Comparison of ENCODE assay signal across 17 cellular contexts in genomic region chr1:5424802-5425201, GRCh38.
DNase-seq lines count a peak whose midpoint lies in the region; ATAC-seq and FAIRE-seq lines count a peak whose summit lies in the region.
"Had no signal": no experiment of that assay in that cellular context is flagged by ENCODE, and none has a peak within 500 bp of the region (broad histone marks: within the 10 kb centered on the region; RNA-seq: fewer than 3 reads in every experiment).

No MANE protein-coding gene starts in this region.

- no peak overlapping the region for H3K27ac Mint-ChIP-seq in naive thymus-derived CD4-positive, alpha-beta T cell
- H3K27ac Mint-ChIP-seq: activated CD4-positive, alpha-beta memory T cell treated with anti-CD3 and anti-CD28 coated beads, Interleukin-2, amount 10 ng/mL, durations not matched to agents 7 days and 5 days; activated T-cell treated with anti-CD3 and anti-CD28 coated beads, Interleukin-2, amount 50 U/mL, for 72 hours had no signal

- no peak overlapping the region for H3K4me3 Mint-ChIP-seq in naive thymus-derived CD4-positive, alpha-beta T cell
- H3K4me3 Mint-ChIP-seq: activated CD4-positive, alpha-beta memory T cell treated with anti-CD3 and anti-CD28 coated beads, Interleukin-2, amount 10 ng/mL, durations not matched to agents 7 days and 5 days; activated T-cell treated with anti-CD3 and anti-CD28 coated beads, Interleukin-2, amount 50 U/mL, for 72 hours had no signal

- H3K4ac ChIP-seq in mesendoderm (ENCODE audit: low read depth, low read length), result no peak overlapping the region

- no peaks in the 10 kb centered on the region for H3K79me2 ChIP-seq in mesendoderm (ENCODE audit: control insufficient read depth, insufficient read depth, low read length)

- peaks cover 15 to 43% (median 23%) of the 10 kb centered on the region in 7 donors for H3K4me1 Mint-ChIP-seq in naive thymus-derived CD4-positive, alpha-beta T cell

- H3K56ac ChIP-seq in mesendoderm (ENCODE audit: low read length), result no peak overlapping the region

- no peak overlapping the region for H3K23ac ChIP-seq in mesendoderm (ENCODE audit: low read length)

- H4K8ac ChIP-seq in mesendoderm (ENCODE audit: low read depth, low read length), result no peak overlapping the region

- H3K9me3 Mint-ChIP-seq in naive thymus-derived CD4-positive, alpha-beta T cell, result no peaks in the 10 kb centered on the region
- H3K9me3 Mint-ChIP-seq: activated CD4-positive, alpha-beta memory T cell treated with anti-CD3 and anti-CD28 coated beads, Interleukin-2, amount 10 ng/mL, durations not matched to agents 7 days and 5 days; activated T-cell treated with anti-CD3 and anti-CD28 coated beads, Interleukin-2, amount 50 U/mL, for 72 hours had no signal

- H4K5ac ChIP-seq in mesendoderm (ENCODE audit: low read length), result no peak overlapping the region

- DNase-seq in DMS79 treated with DMSO at 0.1 percent for 48 hours (lab: John Stamatoyannopoulos, UW), result peak; percentile 81
- DNase-seq in NCI-H1105 (lab: John Stamatoyannopoulos, UW), result peak; percentile 33
- DNase-seq in astrocyte of the hippocampus (ENCODE audit: low read depth, low spot score), result peak; percentile 55
- DNase-seq in mesendoderm, result peak; percentile 89
- DNase-seq in NOMO-1 treated with DMSO at 0.1 percent for 48 hours (lab: John Stamatoyannopoulos, UW; ENCODE audit: unreplicated experiment), result no peak
- DNase-seq in NCI-H2029 treated with DMSO at 0.1 percent for 48 hours (lab: John Stamatoyannopoulos, UW), result no peak
- DNase-seq in RCC 7860 (ENCODE audit: low spot score), result no peak
- DNase-seq in naive thymus-derived CD4-positive, alpha-beta T cell, result no peak
- DNase-seq: activated CD4-positive, alpha-beta memory T cell treated with anti-CD3 and anti-CD28 coated beads, Interleukin-2, amount 10 ng/mL, durations not matched to agents 7 days and 5 days; activated T-cell treated with anti-CD3 and anti-CD28 coated beads, Interleukin-2, amount 50 U/mL, for 72 hours; AML-193; DMS53; gastrocnemius medialis; Kasumi-1; NCI-H2171 treated with DMSO at 0.1 percent for 48 hours; right lobe of liver had no signal

- H3K36me3 Mint-ChIP-seq in naive thymus-derived CD4-positive, alpha-beta T cell, result peaks cover 0 to 1% (median 0%) of the 10 kb centered on the region in 5 donors

- H2BK120ac ChIP-seq in mesendoderm (ENCODE audit: low read depth, low read length), result no peak overlapping the region

- no peaks in the 10 kb centered on the region for H3K27me3 ChIP-seq in mesendoderm (ENCODE audit: insufficient read depth, low read length, poor library complexity)
- no peaks in the 10 kb centered on the region for H3K27me3 ChIP-seq in naive thymus-derived CD4-positive, alpha-beta T cell (ENCODE audit: control insufficient read depth in 2 of 2, insufficient read depth in 2 of 2, low read length in 2 of 2)
- H3K27me3 ChIP-seq: right lobe of liver had no signal

- WGBS in mesendoderm (ENCODE audit: extremely low coverage, insufficient coverage, low lambda C conversion rate), result no CpG with 5 or more reads among the region's 9 CpGs

- no peak overlapping the region for H2BK15ac ChIP-seq in mesendoderm (replicated peaks; ENCODE audit: low read depth)

- intact Hi-C loops in naive thymus-derived CD4-positive, alpha-beta T cell (cut with micrococcal nuclease), result loop anchor here in 1 of 2 donors (5.0 kb wide), 1 partner anchor 138 kb away; no protein-coding TSS in a partner anchor

- H3K27ac ChIP-seq in mesendoderm (ENCODE audit: low read depth, low read length), result no peak overlapping the region
- H3K27ac ChIP-seq in naive thymus-derived CD4-positive, alpha-beta T cell (ENCODE audit: low read depth, low read length), result no peak overlapping the region
- H3K27ac ChIP-seq: gastrocnemius medialis, right lobe of liver, SK-N-MC had no signal

- H3K4me3 ChIP-seq in mesendoderm (ENCODE audit: low read length), result no peak overlapping the region
- no peak overlapping the region for H3K4me3 ChIP-seq in naive thymus-derived CD4-positive, alpha-beta T cell (ENCODE audit: low read length)
- H3K4me3 ChIP-seq: gastrocnemius medialis, right lobe of liver, SK-N-MC had no signal

- no peak overlapping the region for H2AK5ac ChIP-seq in mesendoderm (ENCODE audit: low read length)

- H3K36me3 ChIP-seq in mesendoderm (ENCODE audit: control insufficient read depth, insufficient read depth, low read length), result no peaks in the 10 kb centered on the region
- H3K36me3 ChIP-seq in naive thymus-derived CD4-positive, alpha-beta T cell (ENCODE audit: control insufficient read depth in 2 of 3, insufficient read depth in 3 of 3, low read length in 3 of 3), result no peaks in the 10 kb centered on the region
- H3K36me3 ChIP-seq: gastrocnemius medialis, right lobe of liver had no signal

- ATAC-seq in naive thymus-derived CD4-positive, alpha-beta T cell, result no peak
- ATAC-seq: activated T-cell treated with anti-CD3 and anti-CD28 coated beads, Interleukin-2, amount 50 U/mL, for 72 hours; gastrocnemius medialis; right lobe of liver had no signal

- H3K4me1 ChIP-seq in mesendoderm (ENCODE audit: control insufficient read depth, low read depth, low read length), result peaks cover 11% of the 10 kb centered on the region
- H3K4me1 ChIP-seq in naive thymus-derived CD4-positive, alpha-beta T cell (ENCODE audit: control insufficient read depth in 2 of 2, insufficient read depth in 2 of 2, low read length in 2 of 2), result peaks cover 17 to 18% of the 10 kb centered on the region in 2 donors
- H3K4me1 ChIP-seq: gastrocnemius medialis, right lobe of liver had no signal

- no peak overlapping the region for H3K9ac ChIP-seq in mesendoderm (ENCODE audit: low read length)

- H3K9me3 ChIP-seq in naive thymus-derived CD4-positive, alpha-beta T cell (ENCODE audit: control insufficient read depth in 2 of 3, low read length in 3 of 3), result no peaks in the 10 kb centered on the region
- H3K9me3 ChIP-seq: gastrocnemius medialis, right lobe of liver had no signal

- H2BK5ac ChIP-seq in mesendoderm (ENCODE audit: low read length), result no peak overlapping the region

- FAIRE-seq in RCC 7860 (lab: Jason Lieb, UNC), result no peak

- no peak overlapping the region for H3K18ac ChIP-seq in mesendoderm (ENCODE audit: low read length)

- peaks cover 4 to 47% (median 14%) of the 10 kb centered on the region in 5 donors for H3K27me3 Mint-ChIP-seq in naive thymus-derived CD4-positive, alpha-beta T cell

- POLR2A ChIA-PET in naive thymus-derived CD4-positive, alpha-beta T cell (lab: Charles Lee), result interaction anchor here (1.3 to 1.5 kb wide), 2 partner anchors 16 to 36 kb away, joined by 4 to 5 read pairs; no protein-coding TSS in a partner anchor

- no peak overlapping the region for H3K4me2 ChIP-seq in mesendoderm (ENCODE audit: low read length)

- H3K79me1 ChIP-seq in mesendoderm (ENCODE audit: low read length), result no peaks in the 10 kb centered on the region

- CTCF ChIA-PET in naive thymus-derived CD4-positive, alpha-beta T cell (lab: Charles Lee), result no interaction called here

Comparison
In these comparisons a context has a peak if more than half of its experiments do, and no peak if none do; other contexts are left out.
1. DNase-seq: peak in DMS79 treated with DMSO at 0.1 percent for 48 hours (single experiment), NCI-H1105 (single experiment), astrocyte of the hippocampus (single experiment) and mesendoderm (single experiment); none in NOMO-1 treated with DMSO at 0.1 percent for 48 hours (single experiment), NCI-H2029 treated with DMSO at 0.1 percent for 48 hours (single experiment), RCC 7860 (single experiment) and naive thymus-derived CD4-positive, alpha-beta T cell (0 of 9).